ENCODE assay signal across 28 cellular contexts in genomic region chr12:79298511-79298910, GRCh38.
DNase-seq lines count a peak whose midpoint lies in the region; ATAC-seq and TF ChIP-seq lines count a peak whose summit lies in the region.
"Had no signal": no experiment of that assay in that cellular context is flagged by ENCODE, and none has a peak within 500 bp of the region (broad histone marks: within the 10 kb centered on the region; RNA-seq: fewer than 3 reads in every experiment).

No MANE protein-coding gene starts in this region.

- no peak for TF ChIP-seq POLR2A in suprapubic skin (IDR thresholded peaks at IDR 0.05)

- no peak for TF ChIP-seq EP300 in suprapubic skin (IDR thresholded peaks at IDR 0.05)

- no peaks in the 10 kb centered on the region for H3K4me1 ChIP-seq in suprapubic skin
- H3K4me1 ChIP-seq: ascending aorta, prostate gland, sigmoid colon, upper lobe of right lung had no signal

- no peak for TF ChIP-seq CTCF in natural killer cell (IDR thresholded peaks at IDR 0.05)
- no peak for TF ChIP-seq CTCF in suprapubic skin (IDR thresholded peaks at IDR 0.05)

- no peak overlapping the region for H3K27ac ChIP-seq in suprapubic skin
- H3K27ac ChIP-seq: ascending aorta, neutrophil, prostate gland, sigmoid colon, upper lobe of right lung had no signal

- no peaks in the 10 kb centered on the region for H3K27me3 Mint-ChIP-seq in natural killer cell (ENCODE audit: low read depth in 2 of 2)
- H3K27me3 Mint-ChIP-seq: activated CD4-positive, alpha-beta memory T cell treated with anti-CD3 and anti-CD28 coated beads for 36 hours; activated naive CD8-positive, alpha-beta T cell treated with anti-CD3 and anti-CD28 coated beads, Interleukin-2, amount 10 ng/mL, durations not matched to agents 7 days and 5 days; stimulated activated naive B cell treated with anti-CD40 and anti-IgM and Interleukin-4, amounts not matched to agents 10 μg/mL and 1 μg/mL and 100 μg/mL, for 72 hours; T-helper 17 cell had no signal

- no peak for ATAC-seq in natural killer cell
- ATAC-seq: activated CD4-positive, CD25-positive, alpha-beta regulatory T cell treated with anti-CD3 and anti-CD28 coated beads, Interleukin-2, amount 50 U/mL, for 24 hours; SK-N-SH treated with all-trans-retinoic acid at 6 μM for 48 hours; stimulated activated naive B cell treated with anti-CD40 and anti-IgM and Interleukin-4, amounts not matched to agents 10 μg/mL and 1 μg/mL and 100 μg/mL, for 72 hours; T-helper 17 cell; upper lobe of right lung had no signal

- DNase-seq in NCI-H510A treated with DMSO at 0.1 percent for 48 hours (lab: John Stamatoyannopoulos, UW) (peak; percentile 32), NCI-H510A (lab: John Stamatoyannopoulos, UW) (no peak), NCI-H1694 treated with DMSO at 0.1 percent for 48 hours (lab: John Stamatoyannopoulos, UW) (peak; percentile 86), SHP77 (lab: John Stamatoyannopoulos, UW) (peak; percentile 33 to 50), myocyte (ENCODE audit: low read depth) (peak; percentile 65), natural killer cell (no peak), suprapubic skin (ENCODE audit: low spot score in 2 of 2) (no peak)
- no peak for DNase-seq in activated CD4-positive, alpha-beta T cell treated with anti-CD3 and anti-CD28 coated beads for 4 hours
- DNase-seq: ACHN; activated CD4-positive, alpha-beta memory T cell treated with anti-CD3 and anti-CD28 coated beads for 36 hours; activated effector memory CD4-positive, alpha-beta T cell treated with anti-CD3 and anti-CD28 coated beads, Interleukin-2, amount 50 U/mL, for 16 hours; activated naive CD8-positive, alpha-beta T cell treated with anti-CD3 and anti-CD28 coated beads, Interleukin-2, amount 10 ng/mL, durations not matched to agents 7 days and 5 days; BE2C; mesendoderm; MV-4-11; NCI-H1930; NCI-H526; sigmoid colon; stimulated activated CD4-positive, alpha-beta T cell treated with anti-CD3 and anti-CD28 coated beads, Interleukin-4, amount 100 ng/mL, for 4 hours; stimulated activated naive B cell treated with anti-CD40 and anti-IgM and Interleukin-4, amounts not matched to agents 10 μg/mL and 1 μg/mL and 100 μg/mL, for 72 hours; T-helper 17 cell; upper lobe of right lung had no signal

- no peaks in the 10 kb centered on the region for H3K36me3 ChIP-seq in suprapubic skin
- H3K36me3 ChIP-seq: ascending aorta, HAP-1, neutrophil, prostate gland, sigmoid colon, upper lobe of right lung had no signal

- no peak overlapping the region for H3K4me3 ChIP-seq in suprapubic skin
- H3K4me3 ChIP-seq: ascending aorta, HAP-1, prostate gland, sigmoid colon, upper lobe of right lung had no signal

- no peaks in the 10 kb centered on the region for H3K36me3 Mint-ChIP-seq in natural killer cell
- H3K36me3 Mint-ChIP-seq: activated CD4-positive, alpha-beta memory T cell treated with anti-CD3 and anti-CD28 coated beads for 36 hours; activated naive CD8-positive, alpha-beta T cell treated with anti-CD3 and anti-CD28 coated beads, Interleukin-2, amount 10 ng/mL, durations not matched to agents 7 days and 5 days; stimulated activated naive B cell treated with anti-CD40 and anti-IgM and Interleukin-4, amounts not matched to agents 10 μg/mL and 1 μg/mL and 100 μg/mL, for 72 hours had no signal

- no peaks in the 10 kb centered on the region for H3K27me3 ChIP-seq in suprapubic skin
- H3K27me3 ChIP-seq: ascending aorta, BE2C, neutrophil, sigmoid colon, upper lobe of right lung had no signal

- intact Hi-C loops in natural killer cell (cut with micrococcal nuclease) = no loop called here

- no peaks in the 10 kb centered on the region for H3K9me3 ChIP-seq in suprapubic skin
- H3K9me3 ChIP-seq: ascending aorta, BE2C, HAP-1, neutrophil, prostate gland, sigmoid colon, upper lobe of right lung had no signal

- H3K27ac Mint-ChIP-seq in natural killer cell = no peak overlapping the region
- H3K27ac Mint-ChIP-seq: activated CD4-positive, alpha-beta memory T cell treated with anti-CD3 and anti-CD28 coated beads for 36 hours; activated naive CD8-positive, alpha-beta T cell treated with anti-CD3 and anti-CD28 coated beads, Interleukin-2, amount 10 ng/mL, durations not matched to agents 7 days and 5 days; stimulated activated naive B cell treated with anti-CD40 and anti-IgM and Interleukin-4, amounts not matched to agents 10 μg/mL and 1 μg/mL and 100 μg/mL, for 72 hours; T-helper 17 cell had no signal

- peaks cover 2 to 3% of the 10 kb centered on the region in 2 donors for H3K9me3 Mint-ChIP-seq in natural killer cell
- H3K9me3 Mint-ChIP-seq: activated naive CD8-positive, alpha-beta T cell treated with anti-CD3 and anti-CD28 coated beads, Interleukin-2, amount 10 ng/mL, durations not matched to agents 7 days and 5 days; stimulated activated naive B cell treated with anti-CD40 and anti-IgM and Interleukin-4, amounts not matched to agents 10 μg/mL and 1 μg/mL and 100 μg/mL, for 72 hours had no signal

- H3K4me1 Mint-ChIP-seq in natural killer cell = no peaks in the 10 kb centered on the region
- H3K4me1 Mint-ChIP-seq: activated naive CD8-positive, alpha-beta T cell treated with anti-CD3 and anti-CD28 coated beads, Interleukin-2, amount 10 ng/mL, durations not matched to agents 7 days and 5 days; stimulated activated naive B cell treated with anti-CD40 and anti-IgM and Interleukin-4, amounts not matched to agents 10 μg/mL and 1 μg/mL and 100 μg/mL, for 72 hours; T-helper 17 cell had no signal

- no peak overlapping the region for H3K4me3 Mint-ChIP-seq in natural killer cell
- H3K4me3 Mint-ChIP-seq: activated CD4-positive, alpha-beta memory T cell treated with anti-CD3 and anti-CD28 coated beads for 36 hours; activated naive CD8-positive, alpha-beta T cell treated with anti-CD3 and anti-CD28 coated beads, Interleukin-2, amount 10 ng/mL, durations not matched to agents 7 days and 5 days; stimulated activated naive B cell treated with anti-CD40 and anti-IgM and Interleukin-4, amounts not matched to agents 10 μg/mL and 1 μg/mL and 100 μg/mL, for 72 hours; T-helper 17 cell had no signal

Comparison
In these comparisons a context has a peak if more than half of its experiments do, and no peak if none do; other contexts are left out.
1. DNase-seq: peak in NCI-H510A treated with DMSO at 0.1 percent for 48 hours (single experiment), NCI-H1694 treated with DMSO at 0.1 percent for 48 hours (single experiment), SHP77 (2 of 2) and myocyte (single experiment); none in NCI-H510A (single experiment), natural killer cell (single experiment), suprapubic skin (0 of 2) and activated CD4-positive, alpha-beta T cell treated with anti-CD3 and anti-CD28 coated beads for 4 hours (0 of 2).